ENCODE assay signal across 10 cellular contexts in genomic region chrX:37796805-37797204, GRCh38. TPM values are rescaled to one million over a fixed set of nuclear protein-coding genes. Genes with fewer than 3 reads are reported as not detected.
DNase-seq lines count a peak whose midpoint lies in the region; ATAC-seq and TF ChIP-seq lines count a peak whose summit lies in the region.
"Had no signal": no experiment of that assay in that cellular context is flagged by ENCODE, and none has a peak within 500 bp of the region (broad histone marks: within the 10 kb centered on the region; RNA-seq: fewer than 3 reads in every experiment).

No MANE protein-coding gene starts in this region.

- TF ChIP-seq CTCF in MCF 10A (IDR thresholded peaks at IDR 0.05; ENCODE audit: unreplicated experiment), result no peak

- CTCF ChIA-PET in MCF 10A (lab: Yijun Ruan, JAX), result interaction anchor here (1.5 kb wide), 1 partner anchor 52 kb away, joined by 5 read pairs; no protein-coding TSS in a partner anchor

- H3K4me3 Mint-ChIP-seq in effector memory CD8-positive, alpha-beta T cell, result no peak overlapping the region
- H3K4me3 Mint-ChIP-seq in MCF 10A (ENCODE audit: unreplicated experiment), result no peak overlapping the region

- H3K27me3 Mint-ChIP-seq in effector memory CD8-positive, alpha-beta T cell, result no peaks in the 10 kb centered on the region
- peaks cover 43% of the 10 kb centered on the region for H3K27me3 Mint-ChIP-seq in MCF 10A (ENCODE audit: insufficient read depth, unreplicated experiment)

- intact Hi-C loops in MCF 10A (cut with micrococcal nuclease), result no loop called here

- H3K9me3 Mint-ChIP-seq in effector memory CD8-positive, alpha-beta T cell, result no peaks in the 10 kb centered on the region
- no peaks in the 10 kb centered on the region for H3K9me3 Mint-ChIP-seq in MCF 10A (ENCODE audit: unreplicated experiment)

- POLR2A ChIA-PET in MCF 10A (lab: Yijun Ruan, JAX), result no interaction called here

- peak overlapping the region in 1 of 2 donors; percentile 26 for H3K27ac Mint-ChIP-seq in effector memory CD8-positive, alpha-beta T cell
- H3K27ac Mint-ChIP-seq in MCF 10A (ENCODE audit: low read depth, unreplicated experiment), result no peak overlapping the region

- BruUV-seq in MCF 10A (replicated peaks; lab: Mats Ljungman, UMichigan), result no TSS peak

- DNase-seq in AML-193 (lab: John Stamatoyannopoulos, UW) (peak; percentile 67 to 73), inferior parietal cortex (ENCODE audit: extremely low spot score) (no peak), MCF 10A (ENCODE audit: unreplicated experiment) (no peak), A172 (ENCODE audit: low spot score) (no peak)
- no peak for DNase-seq in effector memory CD8-positive, alpha-beta T cell
- no peak for DNase-seq in stimulated activated CD4-positive, alpha-beta T cell treated with anti-CD3 and anti-CD28 coated beads, Interleukin-1b, Interleukin-23, amount 100 ng/mL, for 48 hours
- DNase-seq: activated CD8-positive, alpha-beta memory T cell treated with anti-CD3 and anti-CD28 coated beads, Interleukin-2, amount 50 U/mL, for 48 hours had no signal

- no peaks in the 10 kb centered on the region for H3K4me1 Mint-ChIP-seq in effector memory CD8-positive, alpha-beta T cell (ENCODE audit: low read depth in 2 of 2)
- no peaks in the 10 kb centered on the region for H3K4me1 Mint-ChIP-seq in MCF 10A (ENCODE audit: insufficient read depth, unreplicated experiment)

- H3K36me3 Mint-ChIP-seq in effector memory CD8-positive, alpha-beta T cell (ENCODE audit: insufficient read depth), result no peaks in the 10 kb centered on the region
- H3K36me3 Mint-ChIP-seq in MCF 10A (ENCODE audit: insufficient read depth, unreplicated experiment), result no peaks in the 10 kb centered on the region

- peak; percentile 86 for ATAC-seq in GM19468 (IDR thresholded peaks at IDR 0.05; ENCODE audit: extremely low read depth, unreplicated experiment)
- peak; percentile 76 for ATAC-seq in HG03558 (IDR thresholded peaks at IDR 0.05; ENCODE audit: extremely low read depth, unreplicated experiment)
- peak; percentile 36 for ATAC-seq in effector memory CD8-positive, alpha-beta T cell (replicated peaks)
- ATAC-seq: gastrocnemius medialis had no signal

RNA-seq across cellular contexts. Expression of gene CYBB, which starts 16.9 kb away (rescaled TPM):
- total RNA-seq in MCF 10A (2022), result 0.07 TPM in 1 of 2 replicates, not detected in the other
- 0.19 TPM in 1 of 2 replicates, not detected in the other for total RNA-seq in A172 (2014; rRNA removed; shearing (Covaris generic))

RNA-seq across cellular contexts. Expression of gene DYNLT3, which starts 50.6 kb away (rescaled TPM):
- total RNA-seq in MCF 10A (2022), result 19.3 and 30.5 TPM in 2 replicates
- 71.1 and 84.9 TPM in 2 replicates for total RNA-seq in A172 (2014; rRNA removed; shearing (Covaris generic))

Comparison
In these comparisons a context has a peak if more than half of its experiments do, and no peak if none do; other contexts are left out.
1. DNase-seq: peak in AML-193 (2 of 2); none in effector memory CD8-positive, alpha-beta T cell (0 of 3), inferior parietal cortex (single experiment), MCF 10A (single experiment), stimulated activated CD4-positive, alpha-beta T cell treated with anti-CD3 and anti-CD28 coated beads, Interleukin-1b, Interleukin-23, amount 100 ng/mL, for 48 hours (single experiment) and A172 (single experiment).
2. ATAC-seq: peak in every context shown above with its lines; median percentile 86 in GM19468; 76 in HG03558; 36 in effector memory CD8-positive, alpha-beta T cell.